ENCODE assay signal across 1 cellular context in the genomic region with DNA sequence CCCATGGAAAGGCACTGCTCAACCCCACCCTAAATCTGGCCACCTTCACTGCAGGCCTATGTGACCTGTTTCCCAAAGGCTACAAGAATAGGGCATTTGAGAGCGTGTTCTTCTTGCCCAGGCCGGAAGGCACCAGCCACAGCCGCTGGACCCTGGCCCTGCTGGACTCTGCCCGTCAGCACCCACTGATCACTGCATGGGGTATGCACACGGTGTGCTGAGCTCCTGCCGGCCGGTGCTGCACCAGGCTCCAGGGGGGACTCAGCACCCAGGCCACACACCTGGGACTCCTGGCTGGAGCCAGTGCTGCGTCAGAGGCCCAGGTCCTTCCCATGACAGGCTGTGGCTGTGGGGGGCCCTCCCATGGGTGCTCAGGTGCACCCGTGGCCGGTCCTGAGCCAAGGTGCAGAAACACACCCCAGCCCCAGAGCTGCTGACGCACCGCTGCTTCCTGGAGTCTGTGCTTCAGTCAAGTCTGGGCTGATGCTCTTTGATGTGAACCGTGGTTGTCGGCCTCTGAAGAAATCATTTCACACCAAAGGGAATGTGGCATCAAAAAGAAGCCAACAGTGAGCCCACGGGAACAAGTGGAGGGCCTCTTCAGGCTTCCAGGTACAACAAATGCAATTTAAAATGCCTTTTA.
TF ChIP-seq lines count a peak whose summit lies in the region.

No MANE protein-coding gene starts in this region.

TF ChIP-seq in HepG2, 621 proteins besides CTCF, POLR2A, EP300 and RAD21:
- no peak for TF ChIP-seq KLF15 (CRISPR knock-in tag; IDR thresholded peaks at IDR 0.05; ENCODE audit: borderline replicate concordance)
- 0 out of 2 replicates have a peak, but pooled peaks have one; percentile 18 for TF ChIP-seq ZNF788 (CRISPR knock-in tag; IDR thresholded peaks at IDR 0.05; ENCODE audit: borderline replicate concordance)
- TF ChIP-seq, protein P1, sequence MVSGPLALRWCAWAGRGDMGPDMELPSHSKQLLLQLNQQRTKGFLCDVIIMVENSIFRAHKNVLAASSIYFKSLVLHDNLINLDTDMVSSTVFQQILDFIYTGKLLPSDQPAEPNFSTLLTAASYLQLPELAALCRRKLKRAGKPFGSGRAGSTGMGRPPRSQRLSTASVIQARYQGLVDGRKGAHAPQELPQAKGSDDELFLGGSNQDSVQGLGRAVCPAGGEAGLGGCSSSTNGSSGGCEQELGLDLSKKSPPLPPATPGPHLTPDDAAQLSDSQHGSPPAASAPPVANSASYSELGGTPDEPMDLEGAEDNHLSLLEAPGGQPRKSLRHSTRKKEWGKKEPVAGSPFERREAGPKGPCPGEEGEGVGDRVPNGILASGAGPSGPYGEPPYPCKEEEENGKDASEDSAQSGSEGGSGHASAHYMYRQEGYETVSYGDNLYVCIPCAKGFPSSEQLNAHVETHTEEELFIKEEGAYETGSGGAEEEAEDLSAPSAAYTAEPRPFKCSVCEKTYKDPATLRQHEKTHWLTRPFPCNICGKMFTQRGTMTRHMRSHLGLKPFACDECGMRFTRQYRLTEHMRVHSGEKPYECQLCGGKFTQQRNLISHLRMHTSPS (CRISPR knock-in tag; IDR thresholded peaks at IDR 0.05; ENCODE audit: low read depth), result peak; percentile 61; the same call in 1 of the 2 replicates
- TF ChIP-seq KDM5B (CRISPR knock-in tag; IDR thresholded peaks at IDR 0.05; ENCODE audit: borderline replicate concordance), result peak; percentile 31; the same call in 1 of the 2 replicates
- 0 out of 2 replicates have a peak, but pooled peaks have one; percentile 19 for TF ChIP-seq ZNF292 (CRISPR knock-in tag; IDR thresholded peaks at IDR 0.05; ENCODE audit: borderline replicate concordance, low read depth)
- TF ChIP-seq ZNF563 (CRISPR knock-in tag; IDR thresholded peaks at IDR 0.05), result no peak
- TF ChIP-seq, protein P2, sequence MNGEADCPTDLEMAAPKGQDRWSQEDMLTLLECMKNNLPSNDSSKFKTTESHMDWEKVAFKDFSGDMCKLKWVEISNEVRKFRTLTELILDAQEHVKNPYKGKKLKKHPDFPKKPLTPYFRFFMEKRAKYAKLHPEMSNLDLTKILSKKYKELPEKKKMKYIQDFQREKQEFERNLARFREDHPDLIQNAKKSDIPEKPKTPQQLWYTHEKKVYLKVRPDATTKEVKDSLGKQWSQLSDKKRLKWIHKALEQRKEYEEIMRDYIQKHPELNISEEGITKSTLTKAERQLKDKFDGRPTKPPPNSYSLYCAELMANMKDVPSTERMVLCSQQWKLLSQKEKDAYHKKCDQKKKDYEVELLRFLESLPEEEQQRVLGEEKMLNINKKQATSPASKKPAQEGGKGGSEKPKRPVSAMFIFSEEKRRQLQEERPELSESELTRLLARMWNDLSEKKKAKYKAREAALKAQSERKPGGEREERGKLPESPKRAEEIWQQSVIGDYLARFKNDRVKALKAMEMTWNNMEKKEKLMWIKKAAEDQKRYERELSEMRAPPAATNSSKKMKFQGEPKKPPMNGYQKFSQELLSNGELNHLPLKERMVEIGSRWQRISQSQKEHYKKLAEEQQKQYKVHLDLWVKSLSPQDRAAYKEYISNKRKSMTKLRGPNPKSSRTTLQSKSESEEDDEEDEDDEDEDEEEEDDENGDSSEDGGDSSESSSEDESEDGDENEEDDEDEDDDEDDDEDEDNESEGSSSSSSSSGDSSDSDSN (CRISPR knock-in tag; IDR thresholded peaks at IDR 0.05), result peak; percentile 31; the same call in 1 of the 2 replicates
- TF ChIP-seq HNF4A (CRISPR knock-in tag; IDR thresholded peaks at IDR 0.05), result peak; percentile 38; the same call in 1 of the 2 replicates
- no peak for TF ChIP-seq SIX1 (CRISPR knock-in tag; IDR thresholded peaks at IDR 0.05; ENCODE audit: borderline replicate concordance)
- TF ChIP-seq CBFB (CRISPR knock-in tag; IDR thresholded peaks at IDR 0.05), result no peak
